ENCODE assay signal across 8 cellular contexts in the genomic region with DNA sequence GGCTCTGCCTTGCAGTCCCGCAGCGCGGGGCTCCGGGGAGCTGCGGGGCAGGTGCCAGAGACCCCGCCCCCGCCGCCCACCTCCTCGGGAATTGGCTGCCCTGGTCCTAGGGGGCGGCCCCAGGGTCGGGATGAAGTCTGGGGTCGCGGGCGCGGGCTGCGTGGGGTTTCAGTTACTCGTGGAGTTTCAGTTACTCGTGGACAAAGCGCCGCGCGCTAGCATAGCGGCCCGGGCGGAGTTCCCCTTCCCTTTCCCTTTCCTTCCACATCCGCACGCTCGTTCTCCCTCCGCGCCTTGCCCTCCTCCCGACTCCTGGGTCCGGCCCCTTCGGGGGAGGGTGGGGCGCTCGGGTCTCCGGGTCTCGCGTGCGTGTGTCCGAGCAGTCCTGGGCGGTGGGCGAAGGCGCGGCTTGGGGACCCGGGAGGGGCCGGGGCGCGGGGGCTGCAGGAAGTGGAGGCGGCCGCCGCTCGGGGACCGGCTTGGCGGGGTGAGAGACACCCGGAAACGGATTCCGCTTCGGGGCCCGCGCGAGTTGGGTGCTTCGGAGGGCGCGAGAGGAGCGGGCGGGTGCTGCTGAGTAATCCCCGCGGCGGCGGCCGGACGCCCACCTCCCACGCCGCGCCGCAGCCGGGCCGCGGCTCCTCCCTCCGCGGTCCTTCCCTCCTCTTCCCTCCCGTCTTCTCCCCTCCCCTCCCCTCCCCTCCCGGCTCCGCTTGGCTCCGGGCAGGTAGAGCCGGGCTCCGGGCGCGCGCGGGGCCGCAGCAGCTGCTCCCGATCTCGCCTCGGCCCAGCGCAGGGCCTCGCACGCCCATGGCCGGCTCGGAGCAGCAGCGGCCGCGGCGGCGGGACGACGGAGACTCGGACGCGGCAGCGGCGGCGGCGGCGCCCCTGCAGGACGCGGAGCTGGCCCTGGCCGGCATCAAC. TPM values are rescaled to one million over a fixed set of nuclear protein-coding genes. Genes with fewer than 3 reads are reported as not detected.
DNase-seq lines count a peak whose midpoint lies in the region; ATAC-seq and TF ChIP-seq lines count a peak whose summit lies in the region.

A gene (plus strand): TSS at position 693 of the 924 bp plus-strand sequence. CDS start 118 bp downstream, at position 811.

- DNase-seq in NCI-H2196 treated with DMSO at 0.1 percent for 48 hours (lab: John Stamatoyannopoulos, UW; ENCODE audit: unreplicated experiment) (peak; percentile 18), cerebellum (ENCODE audit: low spot score) (peak; percentile 57), left lung (peak; percentile 79 to 94)
- peak; percentile 93 for DNase-seq in activated CD4-positive, alpha-beta T cell treated with anti-CD3 and anti-CD28 coated beads for 36 hours
- DNase-seq in stimulated activated CD4-positive, alpha-beta T cell treated with anti-CD3 and anti-CD28 coated beads, Interleukin-2, amount 100 ng/mL, for 48 hours: peak; percentile 73 to 78

- no peaks in the 10 kb centered on the region for H3K36me3 ChIP-seq in left lung

- POLR2A ChIA-PET in activated CD4-positive, alpha-beta T cell treated with anti-CD3 and anti-CD28 coated beads for 36 hours (lab: Charles Lee): interaction anchor here (2.1 kb wide), 1 partner anchor 71 kb away, joined by 5 read pairs; no protein-coding TSS in a partner anchor

- ATAC-seq in HG02678 (IDR thresholded peaks at IDR 0.05; ENCODE audit: unreplicated experiment) (peak; percentile 50), left lung (peak; percentile 85), HG03469 (IDR thresholded peaks at IDR 0.05; ENCODE audit: unreplicated experiment) (no peak)
- ATAC-seq in activated CD4-positive, alpha-beta T cell treated with anti-CD3 and anti-CD28 coated beads for 36 hours: peak; percentile 68

- TF ChIP-seq CTCF in GM12875 (IDR thresholded peaks at IDR 0.05; ENCODE audit: borderline replicate concordance, insufficient read depth, low read depth, low read length) (no peak), left lung (IDR thresholded peaks at IDR 0.05) (no peak)

- H3K36me3 Mint-ChIP-seq in activated CD4-positive, alpha-beta T cell treated with anti-CD3 and anti-CD28 coated beads for 36 hours (ENCODE audit: low read depth): peaks cover 3% of the 10 kb centered on the region

- peaks cover 70% of the 10 kb centered on the region for H3K4me1 Mint-ChIP-seq in activated CD4-positive, alpha-beta T cell treated with anti-CD3 and anti-CD28 coated beads for 36 hours

- no peaks in the 10 kb centered on the region for H3K9me3 Mint-ChIP-seq in activated CD4-positive, alpha-beta T cell treated with anti-CD3 and anti-CD28 coated beads for 36 hours (ENCODE audit: low read depth)

- H3K4me1 ChIP-seq in left lung: peaks cover 10 to 65% of the 10 kb centered on the region in 2 donors

- H3K9me3 ChIP-seq in left lung: no peaks in the 10 kb centered on the region

- H3K4me3 ChIP-seq in GM12875 (ENCODE audit: low read depth, low read length) (peak within 1 kb of the TSS; percentile 96), left lung (peak within 1 kb of the TSS; percentile 78 to 83)

- CTCF ChIA-PET in activated CD4-positive, alpha-beta T cell treated with anti-CD3 and anti-CD28 coated beads for 36 hours (lab: Charles Lee): interaction anchor here (1.0 to 1.2 kb wide), 2 partner anchors 13 to 95 kb away, joined by 3 read pairs; no protein-coding TSS in a partner anchor

- intact Hi-C loops in activated CD4-positive, alpha-beta T cell treated with anti-CD3 and anti-CD28 coated beads for 36 hours (cut with DNase I, micrococcal nuclease): loop anchor here (1.0 to 10.0 kb wide), 11 partner anchors 22 to 780 kb away; a partner anchor contains a TSS
- intact Hi-C loops in left lung (cut with DNase I): no loop called here

- H3K27ac Mint-ChIP-seq in activated CD4-positive, alpha-beta T cell treated with anti-CD3 and anti-CD28 coated beads for 36 hours: peak within 1 kb of the TSS; percentile 84

- peaks cover 2% of the 10 kb centered on the region for H3K27me3 Mint-ChIP-seq in activated CD4-positive, alpha-beta T cell treated with anti-CD3 and anti-CD28 coated beads for 36 hours

- H3K27ac ChIP-seq in left lung: peak within 1 kb of the TSS; percentile 86 to 89

- peaks cover 0 to 9% of the 10 kb centered on the region in 2 donors for H3K27me3 ChIP-seq in left lung

- peak within 1 kb of the TSS; percentile 94 for H3K4me3 Mint-ChIP-seq in activated CD4-positive, alpha-beta T cell treated with anti-CD3 and anti-CD28 coated beads for 36 hours

RNA-seq across cellular contexts. Expression of the gene that starts here (rescaled TPM):
- 10 to 100 TPM; 22.2 to 28.6 TPM for total RNA-seq in activated CD4-positive, alpha-beta T cell treated with anti-CD3 and anti-CD28 coated beads for 36 hours
- total RNA-seq in cerebellum (37.7 TPM), left lung (10 to 100 TPM; 12.2 to 19.3 TPM)

Comparison
In these comparisons a context has a peak if more than half of its experiments do, and no peak if none do; other contexts are left out.
1. DNase-seq: peak in every context shown above with its lines; median percentile 93 in activated CD4-positive, alpha-beta T cell treated with anti-CD3 and anti-CD28 coated beads for 36 hours; 86 in left lung; 76 in stimulated activated CD4-positive, alpha-beta T cell treated with anti-CD3 and anti-CD28 coated beads, Interleukin-2, amount 100 ng/mL, for 48 hours; 57 in cerebellum; 18 in NCI-H2196 treated with DMSO at 0.1 percent for 48 hours.
2. intact Hi-C loops: an anchor here in activated CD4-positive, alpha-beta T cell treated with anti-CD3 and anti-CD28 coated beads for 36 hours (1.0 to 10.0 kb wide); none called in left lung.